ENCODE assay signal across 7 cellular contexts in genomic region chr11:27603376-27603775, GRCh38.
"Had no signal": no experiment of that assay in that cellular context is flagged by ENCODE, and none has a peak within 500 bp of the region (broad histone marks: within the 10 kb centered on the region; RNA-seq: fewer than 3 reads in every experiment).

No MANE protein-coding gene starts in this region.

- H3K27ac ChIP-seq: GM23248 had no signal

- H2AFZ ChIP-seq: GM23248 had no signal

- H3K4me3 ChIP-seq: GM23248, K562 had no signal

- DNase-seq: GM23248, GOT3, H9, HCEC 1CT, IMR-90, KG1 had no signal

- ATAC-seq: K562 had no signal
